ENCODE assay signal across 8 cellular contexts in genomic region chrX:13747836-13748235, GRCh38. TPM values are rescaled to one million over a fixed set of nuclear protein-coding genes. Genes with fewer than 3 reads are reported as not detected.
DNase-seq lines count a peak whose midpoint lies in the region; ATAC-seq and TF ChIP-seq lines count a peak whose summit lies in the region.

No MANE protein-coding gene starts in this region.

- in situ Hi-C loops in Panc1 (cut with HindIII; ENCODE audit: low pct_unique_long_range_greater_than_20kb, low sequenced_read_pairs) = no loop called here

- ATAC-seq in Panc1 (peak; percentile 66; the same call in 1 of the 2 replicates), mucosa of descending colon (peak; percentile 84), HG03520 (IDR thresholded peaks at IDR 0.05; ENCODE audit: unreplicated experiment) (no peak), GM18907 (IDR thresholded peaks at IDR 0.05; ENCODE audit: unreplicated experiment) (no peak), HG02884 (IDR thresholded peaks at IDR 0.05; ENCODE audit: unreplicated experiment) (no peak)

- H3K4me3 ChIP-seq in Panc1 (ENCODE audit: low read depth in 2 of 2, low read length in 2 of 2) (no peak overlapping the region), mucosa of descending colon (no peak overlapping the region)

- no peaks in the 10 kb centered on the region for H3K27me3 ChIP-seq in Panc1 (ENCODE audit: control insufficient read depth, insufficient read depth, low read length)

- BruUV-seq in Panc1 (replicated peaks; lab: Mats Ljungman, UMichigan) = no TSS peak

- no peaks in the 10 kb centered on the region for H3K9me3 ChIP-seq in Panc1 (ENCODE audit: control insufficient read depth, insufficient read depth, low read depth, low read length)
- H3K9me3 ChIP-seq in mucosa of descending colon = no peaks in the 10 kb centered on the region

- no peaks in the 10 kb centered on the region; the same call in 1 of the 2 replicates for H3K36me3 ChIP-seq in Panc1 (ENCODE audit: control insufficient read depth, insufficient read depth, low read length)
- H3K36me3 ChIP-seq in mucosa of descending colon (ENCODE audit: low read depth) = no peaks in the 10 kb centered on the region

- intact Hi-C loops in Panc1 (cut with micrococcal nuclease; ENCODE audit: unreplicated experiment) = loop anchor here (5.0 kb wide), 1 partner anchor 91 kb away; no protein-coding TSS in a partner anchor
- intact Hi-C loops in mucosa of descending colon (cut with DNase I, micrococcal nuclease) = loop anchor here in 1 of 2 donors (5.0 kb wide), 1 partner anchor 284 kb away; no protein-coding TSS in a partner anchor

- DNase-seq in AG20443 (ENCODE audit: low spot score) (peak; percentile 33), GM10248 (ENCODE audit: extremely low spot score) (no peak), Panc1 (ENCODE audit: low read depth, low spot score) (no peak), dermis microvascular lymphatic vessel endothelial cell (ENCODE audit: low read depth in 2 of 2) (peak; percentile 52 to 71), mucosa of descending colon (peak in 1 of 3 donors; percentile 78)

- H3K4me1 ChIP-seq in Panc1 (ENCODE audit: control insufficient read depth, insufficient read depth, low read length) = no peaks in the 10 kb centered on the region
- no peaks in the 10 kb centered on the region for H3K4me1 ChIP-seq in mucosa of descending colon (ENCODE audit: low read depth)

- TF ChIP-seq CTCF in GM10248 (IDR thresholded peaks at IDR 0.05; ENCODE audit: control extremely low read depth, extremely low read depth, low read depth, missing control alignments) (peak; percentile 26), Panc1 (IDR thresholded peaks at IDR 0.05) (peak; percentile 47), mucosa of descending colon (IDR thresholded peaks at IDR 0.05) (no peak)

- CTCF ChIA-PET in GM10248 (lab: Yijun Ruan, JAX) = interaction anchor here (1.0 to 2.3 kb wide), 4 partner anchors 9 to 242 kb away, joined by 3 to 7 read pairs (median 4); no protein-coding TSS in a partner anchor
- CTCF ChIA-PET in Panc1 (lab: Charles Lee) = no interaction called here

- no peak overlapping the region for H3K27ac ChIP-seq in Panc1 (ENCODE audit: low read length)

- POLR2A ChIA-PET in GM10248 (lab: Yijun Ruan, JAX) (no interaction called here), Panc1 (lab: Charles Lee) (no interaction called here)

RNA-seq across cellular contexts. Expression of gene OFD1, which starts 13.3 kb away (rescaled TPM):
- total RNA-seq in Panc1 (2021; ENCODE audit: unreplicated experiment) (22.8 TPM), dermis microvascular lymphatic vessel endothelial cell (5.4 and 6.1 TPM in 2 replicates), mucosa of descending colon (10 to 100 TPM; 26.0 to 49.4 (median 32.6) TPM)
- 9.6 TPM for polyA plus RNA-seq in Panc1 (2012; ENCODE audit: insufficient read length)

RNA-seq across cellular contexts. Expression of gene TRAPPC2, which starts 13.4 kb away (rescaled TPM):
- total RNA-seq in Panc1 (2021; ENCODE audit: unreplicated experiment) (11.4 TPM), dermis microvascular lymphatic vessel endothelial cell (8.9 and 11.2 TPM in 2 replicates), mucosa of descending colon (10 to 100 TPM; 13.1 to 20.4 (median 18.5) TPM)
- 7.1 TPM for polyA plus RNA-seq in Panc1 (2012; ENCODE audit: insufficient read length)

RNA-seq across cellular contexts. Expression of gene RAB9A, which starts 58.9 kb away (rescaled TPM):
- total RNA-seq in Panc1 (2021; ENCODE audit: unreplicated experiment) (15.3 TPM), dermis microvascular lymphatic vessel endothelial cell (16.0 and 19.5 TPM in 2 replicates), mucosa of descending colon (10 to 100 TPM; 38.1 to 49.5 (median 40.8) TPM)
- 16.4 TPM for polyA plus RNA-seq in Panc1 (2012; ENCODE audit: insufficient read length)

Comparison
In these comparisons a context has a peak if more than half of its experiments do, and no peak if none do; other contexts are left out.
1. DNase-seq: peak in AG20443 (single experiment) and dermis microvascular lymphatic vessel endothelial cell (2 of 2); none in GM10248 (single experiment) and Panc1 (single experiment).
2. ATAC-seq: peak in Panc1 (single experiment) and mucosa of descending colon (single experiment); none in HG03520 (single experiment), GM18907 (single experiment) and HG02884 (single experiment).